In genomic region chr20:64071341-64072332, GRCh38 we compare ENCODE assay signal across 2 cellular contexts.
TF ChIP-seq lines count a peak whose summit lies in the region.

No MANE protein-coding gene starts in this region.

TF ChIP-seq in HEK293, 187 proteins besides CTCF, POLR2A, EP300 and RAD21:
- no peak for TF ChIP-seq PRDM1 (tag by site-specific recombination; IDR thresholded peaks at IDR 0.05)
- 0 out of 2 replicates have a peak, but pooled peaks have one; percentile 15 for TF ChIP-seq GLIS2 (tag by site-specific recombination; IDR thresholded peaks at IDR 0.05)
- TF ChIP-seq, protein P1, sequence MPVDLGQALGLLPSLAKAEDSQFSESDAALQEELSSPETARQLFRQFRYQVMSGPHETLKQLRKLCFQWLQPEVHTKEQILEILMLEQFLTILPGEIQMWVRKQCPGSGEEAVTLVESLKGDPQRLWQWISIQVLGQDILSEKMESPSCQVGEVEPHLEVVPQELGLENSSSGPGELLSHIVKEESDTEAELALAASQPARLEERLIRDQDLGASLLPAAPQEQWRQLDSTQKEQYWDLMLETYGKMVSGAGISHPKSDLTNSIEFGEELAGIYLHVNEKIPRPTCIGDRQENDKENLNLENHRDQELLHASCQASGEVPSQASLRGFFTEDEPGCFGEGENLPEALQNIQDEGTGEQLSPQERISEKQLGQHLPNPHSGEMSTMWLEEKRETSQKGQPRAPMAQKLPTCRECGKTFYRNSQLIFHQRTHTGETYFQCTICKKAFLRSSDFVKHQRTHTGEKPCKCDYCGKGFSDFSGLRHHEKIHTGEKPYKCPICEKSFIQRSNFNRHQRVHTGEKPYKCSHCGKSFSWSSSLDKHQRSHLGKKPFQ (tag by site-specific recombination; IDR thresholded peaks at IDR 0.05) = peak; percentile 43; the same call in 1 of the 2 replicates
- TF ChIP-seq ZNF548 (tag by site-specific recombination; IDR thresholded peaks at IDR 0.05) = no peak
- TF ChIP-seq SCRT2 (tag by site-specific recombination; IDR thresholded peaks at IDR 0.05) = 0 out of 2 replicates have a peak, but pooled peaks have one; percentile 11
- 0 out of 2 replicates have a peak, but pooled peaks have one; percentile 33 for TF ChIP-seq ZNF10 (tag by site-specific recombination; IDR thresholded peaks at IDR 0.05)

TF ChIP-seq in GM12878, 131 proteins besides CTCF, POLR2A, EP300 and RAD21:
- no peak for TF ChIP-seq HDGF (IDR thresholded peaks at IDR 0.05)
- TF ChIP-seq ATF3 (IDR thresholded peaks at IDR 0.05; ENCODE audit: borderline replicate concordance, extremely low read depth, low read depth, low read length) = no peak
- TF ChIP-seq ELK1 (IDR thresholded peaks at IDR 0.05; ENCODE audit: low read depth, low read length) = no peak
- no peak for TF ChIP-seq ZNF207 (IDR thresholded peaks at IDR 0.05; ENCODE audit: borderline replicate concordance)
- TF ChIP-seq ZNF687 (IDR thresholded peaks at IDR 0.05) = no peak
- no peak for TF ChIP-seq MXI1 (IDR thresholded peaks at IDR 0.05; ENCODE audit: low read depth, low read length)
- TF ChIP-seq PKNOX1 (IDR thresholded peaks at IDR 0.05) = no peak
- no peak for TF ChIP-seq JUNB (IDR thresholded peaks at IDR 0.05)
- no peak for TF ChIP-seq ZSCAN29 (IDR thresholded peaks at IDR 0.05)
- no peak for TF ChIP-seq MAX (IDR thresholded peaks at IDR 0.05; ENCODE audit: low read depth, low read length)
- TF ChIP-seq ETV6 (conservative IDR thresholded peaks at IDR 0.05 in 1 of 2, IDR thresholded peaks at IDR 0.05 in 1 of 2; ENCODE audit: borderline replicate concordance in 1 of 2, low read depth in 1 of 2) = no peak
- TF ChIP-seq KAT2A (conservative IDR thresholded peaks at IDR 0.05; ENCODE audit: control insufficient read depth, low read depth, low read length) = no peak
- no peak for TF ChIP-seq NR2F1 (conservative IDR thresholded peaks at IDR 0.05)
- no peak for TF ChIP-seq MTA2 (IDR thresholded peaks at IDR 0.05; ENCODE audit: low read depth)
- TF ChIP-seq ASH2L (IDR thresholded peaks at IDR 0.05; ENCODE audit: borderline replicate concordance, low read depth) = no peak
- TF ChIP-seq JUND (IDR thresholded peaks at IDR 0.05; ENCODE audit: low read depth, low read length) = no peak
